ENCODE assay signal across 14 cellular contexts in genomic region chr15:63595066-63595465, GRCh38. TPM values are rescaled to one million over a fixed set of nuclear protein-coding genes. Genes with fewer than 3 reads are reported as not detected.
A peak's percentile ranks its signal among the peaks of the same experiment; 100 is the strongest.
DNase-seq lines count a peak whose midpoint lies in the region; ATAC-seq and TF ChIP-seq lines count a peak whose summit lies in the region.
"Had no signal": no experiment of that assay in that cellular context is flagged by ENCODE, and none has a peak within 500 bp of the region (broad histone marks: within the 10 kb centered on the region; RNA-seq: fewer than 3 reads in every experiment).

No MANE protein-coding gene starts in this region.

- H3K9me3 ChIP-seq in CD4-positive, alpha-beta T cell (ENCODE audit: control insufficient read depth, low read length) = no peaks in the 10 kb centered on the region
- H3K9me3 ChIP-seq in gastroesophageal sphincter = no peaks in the 10 kb centered on the region
- no peaks in the 10 kb centered on the region for H3K9me3 ChIP-seq in MM.1S (replicated peaks; ENCODE audit: insufficient read depth, low read length)

- H3K9me2 ChIP-seq in MM.1S (replicated peaks; ENCODE audit: insufficient read depth, low read length) = no peaks in the 10 kb centered on the region

- H3K4me1 ChIP-seq in gastroesophageal sphincter (peaks cover 9 to 61% (median 25%) of the 10 kb centered on the region in 3 donors), rectal smooth muscle tissue (ENCODE audit: control insufficient read depth, insufficient read depth, low read length) (peaks cover 24% of the 10 kb centered on the region), MM.1S (ENCODE audit: low read length) (0 out of 2 replicates have a peak, but pooled peaks cover 4% of the 10 kb centered on the region)

- TF ChIP-seq POLR2A in gastroesophageal sphincter (IDR thresholded peaks at IDR 0.05) = no peak

- peaks cover 8% of the 10 kb centered on the region; the same call in 1 of the 2 replicates for H3F3A ChIP-seq in MM.1S (ENCODE audit: insufficient read depth, low read length)

- H3K4me2 ChIP-seq in MM.1S (ENCODE audit: low read depth, low read length) = no peak overlapping the region

- H2AFZ ChIP-seq in MM.1S (ENCODE audit: low read length) = no peak overlapping the region

- POLR2A ChIA-PET in CD4-positive, alpha-beta T cell (lab: Charles Lee) = interaction anchor here (0.9 to 2.0 kb wide), 3 partner anchors 16 to 872 kb away, joined by 3 to 5 read pairs (median 3); partner anchors contain the start of gene USP3

- no peak for ATAC-seq in CD4-positive, alpha-beta T cell (ENCODE audit: poor library complexity)
- peak; percentile 21 for ATAC-seq in gastroesophageal sphincter

- no peaks in the 10 kb centered on the region for H4K20me1 ChIP-seq in MM.1S (ENCODE audit: insufficient read depth, low read length)

- CTCF ChIA-PET in CD4-positive, alpha-beta T cell (lab: Charles Lee) = interaction anchor here (1.1 kb wide), 1 partner anchor 15 kb away, joined by 4 read pairs; no protein-coding TSS in a partner anchor

- H3K27ac ChIP-seq in CD4-positive, alpha-beta T cell (ENCODE audit: low read depth, low read length) = no peak overlapping the region
- H3K27ac ChIP-seq in gastroesophageal sphincter (peak overlapping the region; percentile 93 to 96 (median 94)), rectal smooth muscle tissue (ENCODE audit: low read depth, low read length) (peak overlapping the region; percentile 97), MM.1S (ENCODE audit: low read length) (no peak overlapping the region)

- peaks cover 80% of the 10 kb centered on the region for H3K4me1 Mint-ChIP-seq in CD4-positive, alpha-beta T cell (ENCODE audit: low read depth)

- DNase-seq in CD4-positive, alpha-beta T cell = no peak
- DNase-seq in LHCN-M2 (ENCODE audit: low read depth) (peak; percentile 42), MM.1S (no peak), putamen (ENCODE audit: low spot score) (no peak), HuH-7 (ENCODE audit: low spot score) (no peak)
- DNase-seq: activated CD8-positive, alpha-beta memory T cell treated with anti-CD3 and anti-CD28 coated beads for 24 hours; mesendoderm; stimulated activated CD4-positive, alpha-beta T cell treated with anti-CD3 and anti-CD28 coated beads, Interleukin-4, amount 100 ng/mL, for 1 hour; T1000 had no signal

- H3K4me3 ChIP-seq in gastroesophageal sphincter (no peak overlapping the region), rectal smooth muscle tissue (ENCODE audit: low read length) (no peak overlapping the region), MM.1S (ENCODE audit: low read length) (no peak overlapping the region)
- H3K4me3 ChIP-seq: coronary artery had no signal

- TF ChIP-seq EP300 in gastroesophageal sphincter (IDR thresholded peaks at IDR 0.05) = no peak

- H3K36me3 ChIP-seq in gastroesophageal sphincter (peaks cover 0 to 32% of the 10 kb centered on the region in 2 donors), rectal smooth muscle tissue (ENCODE audit: control insufficient read depth, insufficient read depth, low read length) (peaks cover 11% of the 10 kb centered on the region), MM.1S (replicated peaks; ENCODE audit: insufficient read depth, low read length) (peaks cover 8% of the 10 kb centered on the region; the same call in 1 of the 2 replicates)

- no peak for TF ChIP-seq CTCF in CD4-positive, alpha-beta T cell (IDR thresholded peaks at IDR 0.05)
- TF ChIP-seq CTCF in gastroesophageal sphincter (IDR thresholded peaks at IDR 0.05) (no peak), MM.1S (IDR thresholded peaks at IDR 0.05; ENCODE audit: low read length) (no peak)

- H3K9ac ChIP-seq in rectal smooth muscle tissue (ENCODE audit: low read length) (no peak overlapping the region), MM.1S (ENCODE audit: low read length) (no peak overlapping the region)

- H3K27me3 ChIP-seq in CD4-positive, alpha-beta T cell (ENCODE audit: control insufficient read depth, insufficient read depth, low read length) = no peaks in the 10 kb centered on the region
- H3K27me3 ChIP-seq in gastroesophageal sphincter = no peaks in the 10 kb centered on the region
- H3K27me3 ChIP-seq in rectal smooth muscle tissue (ENCODE audit: control insufficient read depth, insufficient read depth, low read length) = no peaks in the 10 kb centered on the region
- no peaks in the 10 kb centered on the region for H3K27me3 ChIP-seq in MM.1S (replicated peaks; ENCODE audit: insufficient read depth, low read length)

- peak overlapping the region; percentile 46 for H3K4me3 Mint-ChIP-seq in CD4-positive, alpha-beta T cell

- no peaks in the 10 kb centered on the region; the same call in 1 of the 2 replicates for H3K79me2 ChIP-seq in MM.1S (ENCODE audit: low read length)

- H3K36me3 Mint-ChIP-seq in CD4-positive, alpha-beta T cell (ENCODE audit: low read depth) = peaks cover 50% of the 10 kb centered on the region

- peak overlapping the region; percentile 72 for H3K27ac Mint-ChIP-seq in CD4-positive, alpha-beta T cell

- intact Hi-C loops in CD4-positive, alpha-beta T cell (cut with DNase I, micrococcal nuclease) = loop anchor here in 1 of 2 experiments (5.0 to 10.0 kb wide), 4 partner anchors 88 to 550 kb away; partner anchors contain the start of gene TPM1

- 38 to 40% methylated on average over 1 to 3 of the region's 3 CpGs for WGBS in gastroesophageal sphincter (ENCODE audit: low coverage in 1 of 2), 2 donors

- no peaks in the 10 kb centered on the region for H3K9me3 Mint-ChIP-seq in CD4-positive, alpha-beta T cell

- no peaks in the 10 kb centered on the region for H3K27me3 Mint-ChIP-seq in CD4-positive, alpha-beta T cell
- H3K27me3 Mint-ChIP-seq: progenitor cell of endocrine pancreas had no signal

RNA-seq across cellular contexts. Expression of gene FBXL22, which starts 2.1 kb away (rescaled TPM):
- total RNA-seq in CD4-positive, alpha-beta T cell = 1 to 10 TPM in 1 of 2 experiments, under 1 TPM in 1; 0.66 to 1.6 TPM
- total RNA-seq in LHCN-M2 (2014; rRNA removed) (0.23 TPM in 1 of 2 replicates, not detected in the other), gastroesophageal sphincter (10 to 100 TPM; 16.1 to 68.9 (median 39.0) TPM)
- polyA plus RNA-seq in LHCN-M2 (2012) = 0.17 TPM
- total RNA-seq: NCI-H460 had no signal

Comparison
In these comparisons a context has a peak if more than half of its experiments do, and no peak if none do; other contexts are left out.
1. H3K27ac ChIP-seq: peak in gastroesophageal sphincter (4 of 4) and rectal smooth muscle tissue (single experiment); none in CD4-positive, alpha-beta T cell (single experiment) and MM.1S (single experiment).
2. RNA of gene FBXL22, which starts 2.1 kb away (total RNA-seq): 16.1 to 68.9 TPM in gastroesophageal sphincter; 0.66 to 1.6 TPM in CD4-positive, alpha-beta T cell and 0.23 TPM in LHCN-M2; every median in the first group is over 4 times any median in the second.